ENCODE assay signal across 8 cellular contexts in the genomic region with DNA sequence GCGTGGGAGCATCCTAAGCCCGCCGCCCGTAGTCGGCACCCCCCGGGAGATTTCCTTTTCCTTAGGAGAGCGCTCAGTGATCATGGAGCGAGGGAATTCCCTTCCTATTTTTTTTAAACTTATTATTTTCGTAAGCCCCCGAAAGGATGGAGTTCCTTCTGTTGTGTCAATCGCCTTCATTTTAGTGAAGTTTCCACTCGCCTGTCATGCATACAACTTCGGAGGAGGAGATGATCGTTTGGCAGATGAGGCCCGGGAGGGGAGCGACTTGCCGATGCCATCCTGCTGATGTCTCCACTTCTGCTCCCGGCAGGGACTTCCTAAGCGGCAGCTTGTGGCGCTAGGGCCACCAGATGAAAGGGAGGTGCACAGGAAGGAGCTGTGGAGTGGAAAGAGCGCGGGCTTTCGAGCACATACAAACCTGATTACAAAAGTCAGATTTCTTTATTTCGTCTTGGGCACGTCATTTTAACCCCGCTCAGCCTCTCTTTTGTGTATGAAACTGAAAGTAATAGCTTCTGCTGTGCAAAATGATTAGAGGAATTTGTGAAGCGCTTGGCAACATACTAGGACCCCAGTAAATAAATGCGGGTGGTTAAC. TPM values are rescaled to one million over a fixed set of nuclear protein-coding genes. Genes with fewer than 3 reads are reported as not detected.
DNase-seq lines count a peak whose midpoint lies in the region; ATAC-seq and TF ChIP-seq lines count a peak whose summit lies in the region.

A gene with protein sequence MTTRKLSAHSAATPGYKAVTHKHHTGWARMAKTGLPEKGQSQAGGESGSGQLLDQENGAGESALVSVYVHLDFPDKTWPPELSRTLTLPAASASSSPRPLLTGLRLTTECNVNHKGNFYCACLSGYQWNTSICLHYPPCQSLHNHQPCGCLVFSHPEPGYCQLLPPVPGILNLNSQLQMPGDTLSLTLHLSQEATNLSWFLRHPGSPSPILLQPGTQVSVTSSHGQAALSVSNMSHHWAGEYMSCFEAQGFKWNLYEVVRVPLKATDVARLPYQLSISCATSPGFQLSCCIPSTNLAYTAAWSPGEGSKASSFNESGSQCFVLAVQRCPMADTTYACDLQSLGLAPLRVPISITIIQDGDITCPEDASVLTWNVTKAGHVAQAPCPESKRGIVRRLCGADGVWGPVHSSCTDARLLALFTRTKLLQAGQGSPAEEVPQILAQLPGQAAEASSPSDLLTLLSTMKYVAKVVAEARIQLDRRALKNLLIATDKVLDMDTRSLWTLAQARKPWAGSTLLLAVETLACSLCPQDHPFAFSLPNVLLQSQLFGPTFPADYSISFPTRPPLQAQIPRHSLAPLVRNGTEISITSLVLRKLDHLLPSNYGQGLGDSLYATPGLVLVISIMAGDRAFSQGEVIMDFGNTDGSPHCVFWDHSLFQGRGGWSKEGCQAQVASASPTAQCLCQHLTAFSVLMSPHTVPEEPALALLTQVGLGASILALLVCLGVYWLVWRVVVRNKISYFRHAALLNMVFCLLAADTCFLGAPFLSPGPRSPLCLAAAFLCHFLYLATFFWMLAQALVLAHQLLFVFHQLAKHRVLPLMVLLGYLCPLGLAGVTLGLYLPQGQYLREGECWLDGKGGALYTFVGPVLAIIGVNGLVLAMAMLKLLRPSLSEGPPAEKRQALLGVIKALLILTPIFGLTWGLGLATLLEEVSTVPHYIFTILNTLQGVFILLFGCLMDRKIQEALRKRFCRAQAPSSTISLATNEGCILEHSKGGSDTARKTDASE (minus strand): TSS at position 336 of the 600 bp plus-strand sequence. CDS start 555 bp downstream, outside the sequence.

- peaks cover 38 to 40% of the 10 kb centered on the region in 2 donors for H3K4me1 Mint-ChIP-seq in natural killer cell

- peak within 1 kb of the TSS; percentile 95 for H2AFZ ChIP-seq in fibroblast of lung (ENCODE audit: low read length)

- H3K9ac ChIP-seq in fibroblast of lung (ENCODE audit: insufficient read depth, low read length): peak within 1 kb of the TSS; percentile 93

- peaks cover 52% of the 10 kb centered on the region for H3K79me2 ChIP-seq in fibroblast of lung (ENCODE audit: control insufficient read depth, insufficient read depth, low read length)

- peak in 2 of 3 donors; percentile 4 to 15 for ATAC-seq in natural killer cell
- no peak for ATAC-seq in HG03571 (IDR thresholded peaks at IDR 0.05; ENCODE audit: unreplicated experiment)

- peaks cover 2% of the 10 kb centered on the region for H3K4me1 ChIP-seq in fibroblast of lung (ENCODE audit: control insufficient read depth, extremely low read depth, insufficient read depth, low read length)

- H3K36me3 Mint-ChIP-seq in natural killer cell: no peaks in the 10 kb centered on the region

- H3K27ac Mint-ChIP-seq in natural killer cell: peak within 1 kb of the TSS; percentile 95 to 99

- no peaks in the 10 kb centered on the region for H3K27me3 Mint-ChIP-seq in natural killer cell (ENCODE audit: low read depth in 2 of 2)

- peak within 1 kb of the TSS; percentile 99 for H3K4me3 Mint-ChIP-seq in natural killer cell

- H3K4me2 ChIP-seq in fibroblast of lung (ENCODE audit: extremely low read depth, insufficient read depth, low read length): peak within 1 kb of the TSS; percentile 89

- no peaks in the 10 kb centered on the region for H3K9me3 ChIP-seq in fibroblast of lung (ENCODE audit: control insufficient read depth, insufficient read depth, low read depth, low read length)

- no peaks in the 10 kb centered on the region for H4K20me1 ChIP-seq in fibroblast of lung (ENCODE audit: control insufficient read depth, extremely low read depth, insufficient read depth, low read length)

- no peaks in the 10 kb centered on the region for H3K27me3 ChIP-seq in fibroblast of lung (ENCODE audit: control insufficient read depth, insufficient read depth, low read length)

- H3K27ac ChIP-seq in fibroblast of lung (ENCODE audit: insufficient read depth, low read length): peak within 1 kb of the TSS; percentile 85

- no peaks in the 10 kb centered on the region for H3K9me3 Mint-ChIP-seq in natural killer cell

- intact Hi-C loops in natural killer cell (cut with micrococcal nuclease): loop anchor here (5.0 kb wide), 2 partner anchors 469 to 1374 kb away; a partner anchor contains a TSS

- no peak for TF ChIP-seq CTCF in fibroblast of lung (conservative IDR thresholded peaks at IDR 0.05 in 1 of 2, IDR thresholded peaks at IDR 0.05 in 1 of 2; ENCODE audit: low read depth in 1 of 2, low read length in 2 of 2)
- TF ChIP-seq CTCF in natural killer cell (IDR thresholded peaks at IDR 0.05): no peak

- DNase-seq in COR-L47 (lab: John Stamatoyannopoulos, UW): peak; percentile 65
- peak; percentile 79 for DNase-seq in HT-29 (ENCODE audit: low spot score)
- DNase-seq in activated T-helper 1 cell treated with Interleukin-2 at 50 U/mL for 16 hours (ENCODE audit: low read depth): peak; percentile 41
- peak; percentile 30 to 48 for DNase-seq in fibroblast of lung (ENCODE audit: low read depth in 2 of 2)
- peak; percentile 44 for DNase-seq in natural killer cell
- peak; percentile 57 for DNase-seq in stimulated activated naive CD4-positive, alpha-beta T cell treated with Interleukin-2 at 50 U/mL for 16 hours (lab: John Stamatoyannopoulos, UW)

- H3K36me3 ChIP-seq in fibroblast of lung (ENCODE audit: control insufficient read depth, insufficient read depth, low read length): no peaks in the 10 kb centered on the region

- peak within 1 kb of the TSS; percentile 86 to 96 (median 92) for H3K4me3 ChIP-seq in fibroblast of lung (replicated peaks in 1 of 4; ENCODE audit: control extremely low read depth in 1 of 4, insufficient read depth in 1 of 4, low read depth in 3 of 4, low read length in 4 of 4)

TF ChIP-seq in PFSK-1, 5 proteins besides CTCF, POLR2A, EP300 and RAD21:
- TF ChIP-seq POLR2AphosphoS5 (IDR thresholded peaks at IDR 0.05; ENCODE audit: low read depth, low read length) (no peak), SIN3A (IDR thresholded peaks at IDR 0.05; ENCODE audit: borderline replicate concordance, insufficient read depth, low read length) (0 out of 2 replicates have a peak, but pooled peaks have one; percentile 49), TAF1 (IDR thresholded peaks at IDR 0.05; ENCODE audit: borderline replicate concordance, insufficient read depth, low read length) (peak; percentile 49; the same call in 1 of the 2 replicates), FOXP2 (optimal IDR thresholded peaks at IDR 0.05; ENCODE audit: borderline replicate concordance, extremely low read depth, extremely low read length, insufficient read depth) (no peak)
- TF ChIP-seq, protein P1, sequence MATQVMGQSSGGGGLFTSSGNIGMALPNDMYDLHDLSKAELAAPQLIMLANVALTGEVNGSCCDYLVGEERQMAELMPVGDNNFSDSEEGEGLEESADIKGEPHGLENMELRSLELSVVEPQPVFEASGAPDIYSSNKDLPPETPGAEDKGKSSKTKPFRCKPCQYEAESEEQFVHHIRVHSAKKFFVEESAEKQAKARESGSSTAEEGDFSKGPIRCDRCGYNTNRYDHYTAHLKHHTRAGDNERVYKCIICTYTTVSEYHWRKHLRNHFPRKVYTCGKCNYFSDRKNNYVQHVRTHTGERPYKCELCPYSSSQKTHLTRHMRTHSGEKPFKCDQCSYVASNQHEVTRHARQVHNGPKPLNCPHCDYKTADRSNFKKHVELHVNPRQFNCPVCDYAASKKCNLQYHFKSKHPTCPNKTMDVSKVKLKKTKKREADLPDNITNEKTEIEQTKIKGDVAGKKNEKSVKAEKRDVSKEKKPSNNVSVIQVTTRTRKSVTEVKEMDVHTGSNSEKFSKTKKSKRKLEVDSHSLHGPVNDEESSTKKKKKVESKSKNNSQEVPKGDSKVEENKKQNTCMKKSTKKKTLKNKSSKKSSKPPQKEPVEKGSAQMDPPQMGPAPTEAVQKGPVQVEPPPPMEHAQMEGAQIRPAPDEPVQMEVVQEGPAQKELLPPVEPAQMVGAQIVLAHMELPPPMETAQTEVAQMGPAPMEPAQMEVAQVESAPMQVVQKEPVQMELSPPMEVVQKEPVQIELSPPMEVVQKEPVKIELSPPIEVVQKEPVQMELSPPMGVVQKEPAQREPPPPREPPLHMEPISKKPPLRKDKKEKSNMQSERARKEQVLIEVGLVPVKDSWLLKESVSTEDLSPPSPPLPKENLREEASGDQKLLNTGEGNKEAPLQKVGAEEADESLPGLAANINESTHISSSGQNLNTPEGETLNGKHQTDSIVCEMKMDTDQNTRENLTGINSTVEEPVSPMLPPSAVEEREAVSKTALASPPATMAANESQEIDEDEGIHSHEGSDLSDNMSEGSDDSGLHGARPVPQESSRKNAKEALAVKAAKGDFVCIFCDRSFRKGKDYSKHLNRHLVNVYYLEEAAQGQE (IDR thresholded peaks at IDR 0.05; ENCODE audit: insufficient read depth in 1 of 2, low read depth in 2 of 2, low read length in 2 of 2): no peak
TF ChIP-seq in PFSK-1: peak in this region for 2.

RNA-seq across cellular contexts. Expression of the gene that starts here (rescaled TPM):
- total RNA-seq in HT-29 (2014; rRNA removed; shearing (Covaris generic)): 0.16 and 0.28 TPM in 2 replicates
- polyA plus RNA-seq in PFSK-1 (2012; ENCODE audit: insufficient read length, low read depth): 0.94 TPM
- total RNA-seq in fibroblast of lung (under 0.01 TPM in 1 of 2 replicates, not detected in the other), natural killer cell (1 to 10 TPM in 2 of 3 donors, under 1 TPM in 1; 0.97 to 2.1 (median 2.1) TPM)
- polyA plus RNA-seq in fibroblast of lung: 0.06 and 0.24 TPM in 2 replicates
- polyA plus RNA-seq in fibroblast of lung (2012): 0.05 and 0.07 TPM in 2 replicates
- not detected in 2 replicates for polyA minus RNA-seq in fibroblast of lung (ENCODE audit: low replicate concordance)

Comparison
In these comparisons a context has a peak if more than half of its experiments do, and no peak if none do; other contexts are left out.
1. Peak in DNase-seq in HT-29; RNA of the gene not detected or under 1 TPM.
2. Peak in DNase-seq, H3K4me3 ChIP-seq, H3K27ac ChIP-seq, H3K9ac ChIP-seq and H3K4me2 ChIP-seq in fibroblast of lung; RNA of the gene not detected or under 1 TPM.